In the genomic region with DNA sequence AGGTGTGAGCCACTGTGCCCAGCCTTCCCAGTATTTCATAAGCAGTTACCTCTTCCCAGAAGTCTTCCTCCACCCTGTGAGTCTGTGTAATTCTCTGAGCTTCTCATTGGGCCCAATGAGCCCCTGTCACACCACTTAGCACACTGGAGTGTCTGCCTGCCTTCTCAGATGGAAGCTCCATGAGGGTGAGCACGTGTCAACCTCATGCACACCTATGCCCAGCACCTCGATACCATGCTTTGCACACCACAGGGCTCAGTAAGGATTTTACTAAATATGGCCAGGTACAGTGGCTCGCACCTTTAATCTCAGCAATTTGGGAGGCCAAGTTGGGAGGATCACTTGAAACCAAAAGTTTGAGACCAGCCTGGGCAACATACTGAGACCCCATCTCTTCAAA, we compare ENCODE assay signal across 18 cellular contexts. TPM values are rescaled to one million over a fixed set of nuclear protein-coding genes. Genes with fewer than 3 reads are reported as not detected.
"Had no signal": no experiment of that assay in that cellular context is flagged by ENCODE, and none has a peak within 500 bp of the region (broad histone marks: within the 10 kb centered on the region; RNA-seq: fewer than 3 reads in every experiment).

No MANE protein-coding gene starts in this region.

RNA-seq across cellular contexts. Expression of gene CCDC201, which starts 46.3 kb away (rescaled TPM):
- total RNA-seq: activated naive CD4-positive, alpha-beta T cell treated with anti-CD3 and anti-CD28 coated beads for 36 hours; activated naive CD4-positive, alpha-beta T cell treated with anti-CD3 and anti-CD28 coated beads, Interleukin-2, amount 50 U/mL, for 72 hours; activated naive CD8-positive, alpha-beta T cell treated with anti-CD3 and anti-CD28 coated beads for 36 hours; activated naive CD8-positive, alpha-beta T cell treated with anti-CD3 and anti-CD28 coated beads, Interleukin-2, amount 10 ng/mL, durations not matched to agents 7 days and 5 days; activated T-cell treated with anti-CD3 and anti-CD28 coated beads, Interleukin-2, amount 50 U/mL, for 4 hours; activated T-cell treated with anti-CD3 and anti-CD28 coated beads, Interleukin-2, amount 50 U/mL, for 72 hours; activated T-helper 1 cell treated with anti-CD3 and anti-CD28 coated beads, Interleukin-12 subunit alpha, Interleukin-12 subunit beta, Interleukin-2, Interleukin-4 antibody, amounts not matched to agents 30 ng/mL and 10 ng/mL and 1 ng/mL, durations not matched to agents 14 hours and 24 hours and 36 hours; activated T-helper 17 cell treated with anti-CD3 and anti-CD28 coated beads, Interleukin-2, amount 50 U/mL, for 72 hours; activated T-helper 2 cell treated with anti-CD3 and anti-CD28 coated beads, Interferon-gamma antibody, Interleukin-2, Interleukin-4, amounts not matched to agents 10 μg/mL and 5 μg/mL and 100 μg/mL, durations not matched to agents 14 hours and 24 hours and 36 hours; adrenal gland; aorta; ascending aorta; astrocyte; body of pancreas; breast epithelium; cardiac muscle cell; cerebellum had no signal
- polyA plus RNA-seq: adipose tissue, adrenal gland, aorta, cardiac muscle cell had no signal
